Comparison of ENCODE assay signal across 10 cellular contexts in genomic region chr4:121712001-121712655, GRCh38. TPM values are rescaled to one million over a fixed set of nuclear protein-coding genes. Genes with fewer than 3 reads are reported as not detected.
DNase-seq lines count a peak whose midpoint lies in the region; ATAC-seq and TF ChIP-seq lines count a peak whose summit lies in the region.
"Had no signal": no experiment of that assay in that cellular context is flagged by ENCODE, and none has a peak within 500 bp of the region (broad histone marks: within the 10 kb centered on the region; RNA-seq: fewer than 3 reads in every experiment).

No MANE protein-coding gene starts in this region.

- H3K4me3 ChIP-seq in heart right ventricle, result peak overlapping the region in 8 of 10 donors; percentile 7 to 39 (median 18)

- intact Hi-C loops in heart right ventricle (cut with DNase I), result no loop called here

- ATAC-seq in GM19372 (IDR thresholded peaks at IDR 0.05; ENCODE audit: low read depth, unreplicated experiment) (peak; percentile 16), heart right ventricle (peak in 7 of 8 donors; percentile 24 to 83 (median 72)), HG03039 (IDR thresholded peaks at IDR 0.05; ENCODE audit: unreplicated experiment) (no peak), HG03565 (IDR thresholded peaks at IDR 0.05; ENCODE audit: unreplicated experiment) (no peak)
- ATAC-seq in stimulated activated effector memory CD8-positive, alpha-beta T cell treated with anti-CD3 and anti-CD28 coated beads, Interleukin-12 subunit alpha, Interleukin-12 subunit beta, amount 100 ng/mL, for 72 hours, result no peak

- H3K36me3 Mint-ChIP-seq in stimulated activated effector memory CD8-positive, alpha-beta T cell treated with anti-CD3 and anti-CD28 coated beads, Interleukin-12 subunit alpha, Interleukin-12 subunit beta, amount 100 ng/mL, for 72 hours, result no peaks in the 10 kb centered on the region

- POLR2A ChIA-PET in RWPE1 (lab: Yijun Ruan, JAX; ENCODE audit: low non-redundant PET), result no interaction called here

- peaks cover 0 to 10% (median 0%) of the 10 kb centered on the region in 7 donors for H3K27me3 ChIP-seq in heart right ventricle

- H3K9me3 Mint-ChIP-seq in stimulated activated effector memory CD8-positive, alpha-beta T cell treated with anti-CD3 and anti-CD28 coated beads, Interleukin-12 subunit alpha, Interleukin-12 subunit beta, amount 100 ng/mL, for 72 hours, result no peaks in the 10 kb centered on the region

- peaks cover 0 to 18% (median 11%) of the 10 kb centered on the region in 9 donors for H3K4me1 ChIP-seq in heart right ventricle

- H3K36me3 ChIP-seq in heart right ventricle, result no peaks in the 10 kb centered on the region

- CTCF ChIA-PET in RWPE1 (lab: Yijun Ruan, JAX), result no interaction called here

- H3K9me3 ChIP-seq in heart right ventricle, result no peaks in the 10 kb centered on the region

- DNase-seq in RWPE1 (ENCODE audit: low spot score), result peak; percentile 19
- no peak for DNase-seq in heart right ventricle
- DNase-seq in stimulated activated effector memory CD8-positive, alpha-beta T cell treated with anti-CD3 and anti-CD28 coated beads, Interleukin-12 subunit alpha, Interleukin-12 subunit beta, amount 100 ng/mL, for 72 hours (ENCODE audit: low spot score in 2 of 2), result no peak
- no peak for DNase-seq in superior temporal gyrus (ENCODE audit: extremely low spot score)
- no peak for DNase-seq in activated naive CD4-positive, alpha-beta T cell treated with anti-CD3 and anti-CD28 coated beads, Interleukin-2, amount 50 U/mL, for 16 hours
- DNase-seq: GDM1 had no signal

- H3K27ac ChIP-seq in RWPE1 (peak overlapping the region; percentile 84), heart right ventricle (peak overlapping the region; percentile 27 to 75 (median 59))

- 54 to 63% methylated on average over 7 of the region's 7 CpGs for WGBS in heart right ventricle, 2 donors

- no peak overlapping the region for H3K27ac Mint-ChIP-seq in stimulated activated effector memory CD8-positive, alpha-beta T cell treated with anti-CD3 and anti-CD28 coated beads, Interleukin-12 subunit alpha, Interleukin-12 subunit beta, amount 100 ng/mL, for 72 hours

- H3K4me3 Mint-ChIP-seq in stimulated activated effector memory CD8-positive, alpha-beta T cell treated with anti-CD3 and anti-CD28 coated beads, Interleukin-12 subunit alpha, Interleukin-12 subunit beta, amount 100 ng/mL, for 72 hours, result peak overlapping the region; percentile 34

- TF ChIP-seq CTCF in RWPE1 (conservative IDR thresholded peaks at IDR 0.05; ENCODE audit: low read depth) (no peak), heart right ventricle (IDR thresholded peaks at IDR 0.05) (no peak)

- peaks cover 38% of the 10 kb centered on the region for H3K4me1 Mint-ChIP-seq in stimulated activated effector memory CD8-positive, alpha-beta T cell treated with anti-CD3 and anti-CD28 coated beads, Interleukin-12 subunit alpha, Interleukin-12 subunit beta, amount 100 ng/mL, for 72 hours

RNA-seq across cellular contexts. Expression of gene ANXA5, which starts 15.3 kb away (rescaled TPM):
- total RNA-seq in heart right ventricle, result 100 to 1,000 TPM in 9 of 10 donors, 10 to 100 TPM in 1; 90.8 to 204 (median 115) TPM
- polyA plus RNA-seq in heart right ventricle, result 100 to 1,000 TPM; 107 to 285 TPM

RNA-seq across cellular contexts. Expression of gene SMIM43, which starts 52.8 kb away (rescaled TPM):
- under 1 TPM in 2 of 10 donors, not detected in 8; 0.09 to 0.15 TPM for total RNA-seq in heart right ventricle
- polyA plus RNA-seq in heart right ventricle, result 1 to 10 TPM in 1 of 2 donors, not detected in 1; 1.3 TPM
- total RNA-seq: esophagus mucosa had no signal

Comparison
In these comparisons a context has a peak if more than half of its experiments do, and no peak if none do; other contexts are left out.
1. ATAC-seq: peak in GM19372 (single experiment) and heart right ventricle (7 of 8); none in stimulated activated effector memory CD8-positive, alpha-beta T cell treated with anti-CD3 and anti-CD28 coated beads, Interleukin-12 subunit alpha, Interleukin-12 subunit beta, amount 100 ng/mL, for 72 hours (single experiment), HG03039 (single experiment) and HG03565 (single experiment).